8 cellular contexts compared by ENCODE assay signal in the genomic region with DNA sequence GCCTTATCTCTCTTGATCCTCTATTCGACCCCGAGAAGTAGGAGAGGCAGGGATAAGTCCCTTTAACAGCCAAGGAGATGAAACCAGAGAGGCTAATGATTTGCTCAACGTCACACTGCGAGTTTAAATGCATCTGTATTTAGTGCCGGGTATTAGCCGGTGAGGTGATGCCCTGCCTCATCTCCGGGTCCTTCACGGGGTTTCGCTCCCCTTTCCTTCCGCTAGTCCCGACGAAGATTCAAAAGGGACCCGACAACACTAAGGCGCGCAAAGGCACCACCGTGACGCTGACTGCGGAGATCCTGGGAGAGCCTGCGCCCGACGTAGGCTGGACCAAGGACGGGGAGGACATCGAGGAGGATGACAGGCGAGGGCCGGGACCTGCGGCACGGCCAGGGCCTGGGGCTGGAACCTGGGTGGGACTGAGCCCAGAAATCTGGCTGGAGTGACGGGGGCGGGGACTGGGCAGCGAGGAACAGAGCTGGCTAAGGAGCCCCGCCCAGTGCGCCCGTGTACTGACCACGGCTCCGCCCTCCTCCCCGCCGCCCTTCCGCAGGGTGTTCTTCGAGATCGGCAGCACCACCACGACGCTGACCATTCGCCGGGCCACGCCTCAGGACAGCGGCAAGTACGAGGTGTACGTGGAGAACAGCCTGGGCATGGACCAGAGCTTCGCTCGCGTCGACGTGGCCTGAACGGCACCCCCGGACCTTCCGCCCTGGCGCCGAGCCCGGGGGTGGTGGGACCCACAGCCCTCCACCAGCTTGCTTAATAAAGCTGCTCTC. TPM values are rescaled to one million over a fixed set of nuclear protein-coding genes. Genes with fewer than 3 reads are reported as not detected.
DNase-seq lines count a peak whose midpoint lies in the region; ATAC-seq, FAIRE-seq and TF ChIP-seq lines count a peak whose summit lies in the region.

No MANE protein-coding gene starts in this region.

- H3K36me3 Mint-ChIP-seq in dendritic cell treated with granulocyte-macrophage colony-stimulating factor and Interleukin-4, amounts not matched to agents 40 ng/mL and 50 ng/mL, for 4 days (ENCODE audit: low read depth): peaks cover 34% of the 10 kb centered on the region
- H3K36me3 Mint-ChIP-seq in stimulated activated naive CD8-positive, alpha-beta T cell treated with anti-CD3 and anti-CD28 coated beads, Interleukin-15, Interleukin-2, amounts not matched to agents 100 ng/mL and 50 ng/mL, for 24 hours (ENCODE audit: low read depth): no peaks in the 10 kb centered on the region

- TF ChIP-seq POLR2A in HepG2 (IDR thresholded peaks at IDR 0.05; ENCODE audit: insufficient read depth in 1 of 2, low read depth in 2 of 2, low read length in 2 of 2): no peak; a peak in 1 of 4 replicates

- 17% methylated on average over 37 of the region's 59 CpGs for WGBS in HepG2 (ENCODE audit: low lambda C conversion rate)

- H3K79me2 ChIP-seq in HepG2 (ENCODE audit: insufficient read depth, low read length): peaks cover 12% of the 10 kb centered on the region

- in situ Hi-C loops in HepG2 (cut with HindIII; ENCODE audit: extremely low pct_ligation_motif_present, low pct_unique_long_range_greater_than_20kb): no loop called here

- no peak for TF ChIP-seq EP300 in HepG2 (IDR thresholded peaks at IDR 0.05; ENCODE audit: low read depth in 2 of 2, low read length in 2 of 2)
- TF ChIP-seq EP300 in HepG2 (CRISPR knock-in tag; IDR thresholded peaks at IDR 0.05; ENCODE audit: borderline replicate concordance): peak; percentile 45; the same call in 1 of the 2 replicates

- no peak overlapping the region for H2AFZ ChIP-seq in HepG2 (ENCODE audit: low read length)

- TF ChIP-seq CTCF in AG04450 (IDR thresholded peaks at IDR 0.05; ENCODE audit: low read depth, low read length) (no peak), HL-60 (IDR thresholded peaks at IDR 0.05; ENCODE audit: insufficient read depth, low read length) (no peak), HepG2 (CRISPR knock-in tag; IDR thresholded peaks at IDR 0.05) (no peak)

- CTCF ChIA-PET in AG04450 (lab: Charles Lee) (interaction anchor here (0.8 to 6.1 kb wide), 8 partner anchors 11 to 94 kb away, joined by 3 to 168 read pairs (median 10); no protein-coding TSS in a partner anchor), HepG2 (lab: Yijun Ruan, JAX; ENCODE audit: low intra/inter-chr PET ratio, low total read pairs) (interaction anchor here (3.8 kb wide), 1 partner anchor 32 kb away, joined by 53 read pairs; no protein-coding TSS in a partner anchor)

- H4K20me1 ChIP-seq in HepG2 (ENCODE audit: insufficient read depth, low read length): no peaks in the 10 kb centered on the region

- ATAC-seq in GM18498 (IDR thresholded peaks at IDR 0.05; ENCODE audit: unreplicated experiment): peak; percentile 23
- ATAC-seq in HepG2: peak; percentile 54

- POLR2A ChIA-PET in AG04450 (lab: Yijun Ruan, JAX) (interaction anchor here (0.6 to 2.9 kb wide), 13 partner anchors 9 to 128 kb away, joined by 3 to 18 read pairs (median 4); no protein-coding TSS in a partner anchor), HepG2 (lab: Yijun Ruan, JAX) (interaction anchor here (1.0 to 4.4 kb wide), 20 partner anchors 9 to 253 kb away, joined by 3 to 94 read pairs (median 8); a partner anchor contains a TSS)

- H3K9me3 ChIP-seq in AG04450 (ENCODE audit: control insufficient read depth, insufficient read depth, low read length): no peaks in the 10 kb centered on the region; the same call in 1 of the 2 replicates
- no peaks in the 10 kb centered on the region for H3K9me3 ChIP-seq in HepG2 (ENCODE audit: low read length)

- DNase-seq in AG04450 (ENCODE audit: low read depth, low spot score): peak; percentile 46
- DNase-seq in HL-60 (ENCODE audit: low read depth in 1 of 2, low spot score in 1 of 2): peak; percentile 35 to 46
- peak; percentile 55 to 87 for DNase-seq in SW 1271 (lab: John Stamatoyannopoulos, UW)
- DNase-seq in HepG2 (ENCODE audit: low spot score): peak; percentile 38
- no peak for DNase-seq in activated gamma-delta T cell treated with Interleukin-2 at 50 U/mL for 16 hours

- H3K4me3 ChIP-seq in AG04450 (ENCODE audit: low read depth, low read length): peak overlapping the region; percentile 76
- H3K4me3 ChIP-seq in HL-60 (replicated peaks; ENCODE audit: insufficient read depth, low read length): peak overlapping the region; percentile 81
- peak overlapping the region; percentile 79 to 93 (median 89) for H3K4me3 ChIP-seq in HepG2 (replicated peaks in 1 of 3; ENCODE audit: insufficient read depth in 1 of 3, low read depth in 2 of 3, low read length in 3 of 3)

- no peak for TF ChIP-seq RAD21 in HepG2 (CRISPR knock-in tag; IDR thresholded peaks at IDR 0.05)

- H3K9ac ChIP-seq in HepG2 (ENCODE audit: insufficient read depth, low read depth, low read length): peak overlapping the region; percentile 96

- peaks cover 40% of the 10 kb centered on the region for H3K4me1 Mint-ChIP-seq in dendritic cell treated with granulocyte-macrophage colony-stimulating factor and Interleukin-4, amounts not matched to agents 40 ng/mL and 50 ng/mL, for 4 days (ENCODE audit: low read depth)
- peaks cover 32% of the 10 kb centered on the region for H3K4me1 Mint-ChIP-seq in stimulated activated naive CD8-positive, alpha-beta T cell treated with anti-CD3 and anti-CD28 coated beads, Interleukin-15, Interleukin-2, amounts not matched to agents 100 ng/mL and 50 ng/mL, for 24 hours (ENCODE audit: low read depth)

- peak overlapping the region; percentile 90 for H3K4me3 Mint-ChIP-seq in dendritic cell treated with granulocyte-macrophage colony-stimulating factor and Interleukin-4, amounts not matched to agents 40 ng/mL and 50 ng/mL, for 4 days
- H3K4me3 Mint-ChIP-seq in stimulated activated naive CD8-positive, alpha-beta T cell treated with anti-CD3 and anti-CD28 coated beads, Interleukin-15, Interleukin-2, amounts not matched to agents 100 ng/mL and 50 ng/mL, for 24 hours: peak overlapping the region; percentile 94

- intact Hi-C loops in dendritic cell treated with granulocyte-macrophage colony-stimulating factor and Interleukin-4, amounts not matched to agents 40 ng/mL and 50 ng/mL, for 4 days (cut with micrococcal nuclease): loop anchor here (1.0 to 5.0 kb wide), 2 partner anchors 100 to 109 kb away; a partner anchor contains a TSS
- intact Hi-C loops in HepG2 (cut with micrococcal nuclease; ENCODE audit: unreplicated experiment): loop anchor here (5.0 kb wide), 2 partner anchors 100 to 110 kb away; a partner anchor contains a TSS

- H3K27me3 Mint-ChIP-seq in dendritic cell treated with granulocyte-macrophage colony-stimulating factor and Interleukin-4, amounts not matched to agents 40 ng/mL and 50 ng/mL, for 4 days: peaks cover 51% of the 10 kb centered on the region
- peaks cover 40% of the 10 kb centered on the region for H3K27me3 Mint-ChIP-seq in stimulated activated naive CD8-positive, alpha-beta T cell treated with anti-CD3 and anti-CD28 coated beads, Interleukin-15, Interleukin-2, amounts not matched to agents 100 ng/mL and 50 ng/mL, for 24 hours

- no peak for FAIRE-seq in HepG2 (lab: Jason Lieb, UNC)

- H3K27ac Mint-ChIP-seq in dendritic cell treated with granulocyte-macrophage colony-stimulating factor and Interleukin-4, amounts not matched to agents 40 ng/mL and 50 ng/mL, for 4 days: peak overlapping the region; percentile 94
- no peak overlapping the region for H3K27ac Mint-ChIP-seq in stimulated activated naive CD8-positive, alpha-beta T cell treated with anti-CD3 and anti-CD28 coated beads, Interleukin-15, Interleukin-2, amounts not matched to agents 100 ng/mL and 50 ng/mL, for 24 hours

- H3K27ac ChIP-seq in AG04450 (ENCODE audit: low read depth, low read length): peak overlapping the region; percentile 86
- peak overlapping the region; percentile 6; the same call in 1 of the 2 replicates for H3K27ac ChIP-seq in HL-60 (replicated peaks)
- H3K27ac ChIP-seq in HepG2 (ENCODE audit: extremely low read length, insufficient read depth, low read length): peak overlapping the region; percentile 70

- H3K27me3 ChIP-seq in AG04450 (ENCODE audit: control insufficient read depth, insufficient read depth, low read length) (peaks cover 3% of the 10 kb centered on the region), HL-60 (ENCODE audit: insufficient read depth, poor library complexity, severe bottlenecking) (peaks cover 45% of the 10 kb centered on the region), HepG2 (ENCODE audit: control insufficient read depth in 1 of 2, insufficient read depth in 2 of 2, low read length in 2 of 2) (peaks cover 7 to 48% of the 10 kb centered on the region in 2 experiments; a peak in 4 of 5 replicates)

- no peaks in the 10 kb centered on the region for H3K36me3 ChIP-seq in HepG2 (replicated peaks in 1 of 2; ENCODE audit: control insufficient read depth in 1 of 2, insufficient read depth in 2 of 2, low read length in 2 of 2)

- peak overlapping the region; percentile 97 for H3K4me2 ChIP-seq in HepG2 (ENCODE audit: low read depth, low read length)

- no TSS peak for BruUV-seq in HepG2 (replicated peaks; lab: Mats Ljungman, UMichigan)

- H3K4me1 ChIP-seq in HepG2 (ENCODE audit: insufficient read depth, low read length): peaks cover 56% of the 10 kb centered on the region

- no peaks in the 10 kb centered on the region for H3K9me3 Mint-ChIP-seq in dendritic cell treated with granulocyte-macrophage colony-stimulating factor and Interleukin-4, amounts not matched to agents 40 ng/mL and 50 ng/mL, for 4 days
- no peaks in the 10 kb centered on the region for H3K9me3 Mint-ChIP-seq in stimulated activated naive CD8-positive, alpha-beta T cell treated with anti-CD3 and anti-CD28 coated beads, Interleukin-15, Interleukin-2, amounts not matched to agents 100 ng/mL and 50 ng/mL, for 24 hours

RNA-seq across cellular contexts. Expression of a gene that starts 1.0 kb away (rescaled TPM):
- 90.1 and 97.7 TPM in 2 replicates for polyA plus RNA-seq in AG04450 (2011; rRNA removed)
- polyA minus RNA-seq in AG04450 (2011; rRNA and poly(A)+ RNA removed): 90.6 and 98.6 TPM in 2 replicates
- 81.1 and 88.7 TPM in 2 replicates for total RNA-seq in HepG2 (2016; rRNA removed; fragmentation: Illumina TruSeq; extraction: Trizol)
- total RNA-seq in HepG2 (2016; cell fraction: cytosol; rRNA removed; fragmentation: Illumina TruSeq; extraction: Trizol; ENCODE audit: low read depth): 41.1 and 50.9 TPM in 2 replicates
- 81.2 and 82.9 TPM in 2 replicates for total RNA-seq in HepG2 (2016; cell fraction: insoluble cytoplasmic fraction; rRNA removed; fragmentation: Illumina TruSeq; extraction: Trizol)
- 59.8 and 79.0 TPM in 2 replicates for total RNA-seq in HepG2 (2016; cell fraction: membrane; rRNA removed; fragmentation: Illumina TruSeq; extraction: Trizol)
- 39.6 and 46.3 TPM in 2 replicates for total RNA-seq in HepG2 (2016; cell fraction: nucleus; rRNA removed; fragmentation: Illumina TruSeq; extraction: Trizol)
- 106 and 115 TPM in 2 replicates for polyA plus RNA-seq in HepG2 (2011; rRNA removed)
- 98.1 and 128 TPM in 2 replicates for polyA plus RNA-seq in HepG2 (2011; cell fraction: cytosol; rRNA removed)
- 123 and 155 TPM in 2 replicates for polyA plus RNA-seq in HepG2 (2011; cell fraction: nucleus; rRNA removed)
- polyA plus RNA-seq in HepG2 (2012): 44.8 and 45.3 TPM in 2 replicates
- 40.7 and 53.5 TPM in 2 replicates for polyA plus RNA-seq in HepG2 (2016; cell fraction: cytosol; fragmentation: Illumina TruSeq; extraction: Trizol; ENCODE audit: low read depth)
- 88.1 and 98.3 TPM in 2 replicates for polyA plus RNA-seq in HepG2 (2016; cell fraction: insoluble cytoplasmic fraction; fragmentation: Illumina TruSeq; extraction: Trizol; ENCODE audit: low read depth)
- polyA plus RNA-seq in HepG2 (2016; cell fraction: membrane; fragmentation: Illumina TruSeq; extraction: Trizol; ENCODE audit: low read depth): 54.7 and 71.1 TPM in 2 replicates
- polyA plus RNA-seq in HepG2 (2016; cell fraction: nucleus; fragmentation: Illumina TruSeq; extraction: Trizol; ENCODE audit: insufficient read depth, low read depth): 87.2 and 90.5 TPM in 2 replicates
- polyA minus RNA-seq in HepG2 (2011; rRNA and poly(A)+ RNA removed; ENCODE audit: low replicate concordance): 98.5 and 174 TPM in 2 replicates
- 43.2 and 68.0 TPM in 2 replicates for polyA minus RNA-seq in HepG2 (2011; cell fraction: cytosol; rRNA and poly(A)+ RNA removed)
- polyA minus RNA-seq in HepG2 (2011; cell fraction: nucleus; rRNA and poly(A)+ RNA removed): 32.6 and 38.2 TPM in 2 replicates

RNA-seq across cellular contexts. Expression of a gene that starts 16.6 kb away (rescaled TPM):
- polyA plus RNA-seq in AG04450 (2011; rRNA removed) (not detected in 2 replicates), HepG2 (2011; rRNA removed) (0.03 TPM in 2 replicates)
- not detected in 2 replicates for polyA minus RNA-seq in AG04450 (2011; rRNA and poly(A)+ RNA removed)
- total RNA-seq in HepG2 (2016; rRNA removed; fragmentation: Illumina TruSeq; extraction: Trizol): not detected in 2 replicates
- not detected in 2 replicates for total RNA-seq in HepG2 (2016; cell fraction: cytosol; rRNA removed; fragmentation: Illumina TruSeq; extraction: Trizol; ENCODE audit: low read depth)
- total RNA-seq in HepG2 (2016; cell fraction: insoluble cytoplasmic fraction; rRNA removed; fragmentation: Illumina TruSeq; extraction: Trizol): not detected in 2 replicates
- total RNA-seq in HepG2 (2016; cell fraction: membrane; rRNA removed; fragmentation: Illumina TruSeq; extraction: Trizol): not detected in 2 replicates
- total RNA-seq in HepG2 (2016; cell fraction: nucleus; rRNA removed; fragmentation: Illumina TruSeq; extraction: Trizol): not detected in 2 replicates
- 0.01 TPM in 1 of 2 replicates, not detected in the other for polyA plus RNA-seq in HepG2 (2011; cell fraction: cytosol; rRNA removed)
- 0.23 and 0.24 TPM in 2 replicates for polyA plus RNA-seq in HepG2 (2011; cell fraction: nucleus; rRNA removed)
- polyA plus RNA-seq in HepG2 (2012): not detected in 2 replicates
- not detected in 2 replicates for polyA plus RNA-seq in HepG2 (2016; cell fraction: cytosol; fragmentation: Illumina TruSeq; extraction: Trizol; ENCODE audit: low read depth)
- polyA plus RNA-seq in HepG2 (2016; cell fraction: insoluble cytoplasmic fraction; fragmentation: Illumina TruSeq; extraction: Trizol; ENCODE audit: low read depth): not detected in 2 replicates
- not detected in 2 replicates for polyA plus RNA-seq in HepG2 (2016; cell fraction: membrane; fragmentation: Illumina TruSeq; extraction: Trizol; ENCODE audit: low read depth)
- 0.16 TPM in 1 of 2 replicates, not detected in the other for polyA plus RNA-seq in HepG2 (2016; cell fraction: nucleus; fragmentation: Illumina TruSeq; extraction: Trizol; ENCODE audit: insufficient read depth, low read depth)
- polyA minus RNA-seq in HepG2 (2011; rRNA and poly(A)+ RNA removed; ENCODE audit: low replicate concordance): 0.06 and 0.07 TPM in 2 replicates
- not detected in 2 replicates for polyA minus RNA-seq in HepG2 (2011; cell fraction: cytosol; rRNA and poly(A)+ RNA removed)
- 0.12 and 0.26 TPM in 2 replicates for polyA minus RNA-seq in HepG2 (2011; cell fraction: nucleus; rRNA and poly(A)+ RNA removed)

RNA-seq across cellular contexts. Expression of a gene that starts 45.9 kb away (rescaled TPM):
- polyA plus RNA-seq in AG04450 (2011; rRNA removed) (24.4 and 37.2 TPM in 2 replicates), HepG2 (2011; rRNA removed) (111 and 171 TPM in 2 replicates)
- polyA minus RNA-seq in AG04450 (2011; rRNA and poly(A)+ RNA removed): 11.5 and 12.1 TPM in 2 replicates
- 34.7 and 79.6 TPM in 2 replicates for total RNA-seq in HepG2 (2016; rRNA removed; fragmentation: Illumina TruSeq; extraction: Trizol)
- total RNA-seq in HepG2 (2016; cell fraction: cytosol; rRNA removed; fragmentation: Illumina TruSeq; extraction: Trizol; ENCODE audit: low read depth): 21.6 and 22.1 TPM in 2 replicates
- 36.0 and 80.8 TPM in 2 replicates for total RNA-seq in HepG2 (2016; cell fraction: insoluble cytoplasmic fraction; rRNA removed; fragmentation: Illumina TruSeq; extraction: Trizol)
- total RNA-seq in HepG2 (2016; cell fraction: membrane; rRNA removed; fragmentation: Illumina TruSeq; extraction: Trizol): 42.0 and 50.0 TPM in 2 replicates
- 65.5 and 76.8 TPM in 2 replicates for total RNA-seq in HepG2 (2016; cell fraction: nucleus; rRNA removed; fragmentation: Illumina TruSeq; extraction: Trizol)
- polyA plus RNA-seq in HepG2 (2011; cell fraction: cytosol; rRNA removed): 120 and 244 TPM in 2 replicates
- polyA plus RNA-seq in HepG2 (2011; cell fraction: nucleus; rRNA removed): 203 and 211 TPM in 2 replicates
- 115 and 161 TPM in 2 replicates for polyA plus RNA-seq in HepG2 (2012)
- polyA plus RNA-seq in HepG2 (2016; cell fraction: cytosol; fragmentation: Illumina TruSeq; extraction: Trizol; ENCODE audit: low read depth): 21.7 and 22.6 TPM in 2 replicates
- polyA plus RNA-seq in HepG2 (2016; cell fraction: insoluble cytoplasmic fraction; fragmentation: Illumina TruSeq; extraction: Trizol; ENCODE audit: low read depth): 45.9 and 55.3 TPM in 2 replicates
- polyA plus RNA-seq in HepG2 (2016; cell fraction: membrane; fragmentation: Illumina TruSeq; extraction: Trizol; ENCODE audit: low read depth): 40.5 and 41.4 TPM in 2 replicates
- polyA plus RNA-seq in HepG2 (2016; cell fraction: nucleus; fragmentation: Illumina TruSeq; extraction: Trizol; ENCODE audit: insufficient read depth, low read depth): 139 and 143 TPM in 2 replicates
- 12.1 and 292 TPM in 2 replicates for polyA minus RNA-seq in HepG2 (2011; rRNA and poly(A)+ RNA removed; ENCODE audit: low replicate concordance)
- polyA minus RNA-seq in HepG2 (2011; cell fraction: cytosol; rRNA and poly(A)+ RNA removed): 137 and 143 TPM in 2 replicates
- polyA minus RNA-seq in HepG2 (2011; cell fraction: nucleus; rRNA and poly(A)+ RNA removed): 45.4 and 47.0 TPM in 2 replicates

RNA-seq across cellular contexts. Expression of a gene that starts 46.1 kb away (rescaled TPM):
- 0.83 and 1.2 TPM in 2 replicates for polyA plus RNA-seq in AG04450 (2011; rRNA removed)
- polyA minus RNA-seq in AG04450 (2011; rRNA and poly(A)+ RNA removed): 0.13 and 0.60 TPM in 2 replicates
- 11.6 and 17.3 TPM in 2 replicates for total RNA-seq in HepG2 (2016; rRNA removed; fragmentation: Illumina TruSeq; extraction: Trizol)
- 12.3 and 16.3 TPM in 2 replicates for total RNA-seq in HepG2 (2016; cell fraction: cytosol; rRNA removed; fragmentation: Illumina TruSeq; extraction: Trizol; ENCODE audit: low read depth)
- 10.7 and 17.8 TPM in 2 replicates for total RNA-seq in HepG2 (2016; cell fraction: insoluble cytoplasmic fraction; rRNA removed; fragmentation: Illumina TruSeq; extraction: Trizol)
- 26.8 and 32.4 TPM in 2 replicates for total RNA-seq in HepG2 (2016; cell fraction: membrane; rRNA removed; fragmentation: Illumina TruSeq; extraction: Trizol)
- total RNA-seq in HepG2 (2016; cell fraction: nucleus; rRNA removed; fragmentation: Illumina TruSeq; extraction: Trizol): 9.3 and 11.7 TPM in 2 replicates
- polyA plus RNA-seq in HepG2 (2011; rRNA removed): 23.5 and 40.8 TPM in 2 replicates
- polyA plus RNA-seq in HepG2 (2011; cell fraction: cytosol; rRNA removed): 43.6 and 52.1 TPM in 2 replicates
- 61.3 and 68.7 TPM in 2 replicates for polyA plus RNA-seq in HepG2 (2011; cell fraction: nucleus; rRNA removed)
- polyA plus RNA-seq in HepG2 (2012): 41.3 and 49.8 TPM in 2 replicates
- 16.5 and 21.1 TPM in 2 replicates for polyA plus RNA-seq in HepG2 (2016; cell fraction: cytosol; fragmentation: Illumina TruSeq; extraction: Trizol; ENCODE audit: low read depth)
- polyA plus RNA-seq in HepG2 (2016; cell fraction: insoluble cytoplasmic fraction; fragmentation: Illumina TruSeq; extraction: Trizol; ENCODE audit: low read depth): 12.8 and 14.5 TPM in 2 replicates
- 27.9 and 28.1 TPM in 2 replicates for polyA plus RNA-seq in HepG2 (2016; cell fraction: membrane; fragmentation: Illumina TruSeq; extraction: Trizol; ENCODE audit: low read depth)
- polyA plus RNA-seq in HepG2 (2016; cell fraction: nucleus; fragmentation: Illumina TruSeq; extraction: Trizol; ENCODE audit: insufficient read depth, low read depth): 17.1 and 19.3 TPM in 2 replicates
- 2.1 and 67.2 TPM in 2 replicates for polyA minus RNA-seq in HepG2 (2011; rRNA and poly(A)+ RNA removed; ENCODE audit: low replicate concordance)
- polyA minus RNA-seq in HepG2 (2011; cell fraction: cytosol; rRNA and poly(A)+ RNA removed): 26.3 and 28.6 TPM in 2 replicates
- 12.9 and 13.6 TPM in 2 replicates for polyA minus RNA-seq in HepG2 (2011; cell fraction: nucleus; rRNA and poly(A)+ RNA removed)

Comparison
In these comparisons a context has a peak if more than half of its experiments do, and no peak if none do; other contexts are left out.
1. H3K27ac ChIP-seq: peak in every context shown above with its lines; median percentile 86 in AG04450; 70 in HepG2; 6 in HL-60.